8 cellular contexts compared by ENCODE assay signal in the genomic region with DNA sequence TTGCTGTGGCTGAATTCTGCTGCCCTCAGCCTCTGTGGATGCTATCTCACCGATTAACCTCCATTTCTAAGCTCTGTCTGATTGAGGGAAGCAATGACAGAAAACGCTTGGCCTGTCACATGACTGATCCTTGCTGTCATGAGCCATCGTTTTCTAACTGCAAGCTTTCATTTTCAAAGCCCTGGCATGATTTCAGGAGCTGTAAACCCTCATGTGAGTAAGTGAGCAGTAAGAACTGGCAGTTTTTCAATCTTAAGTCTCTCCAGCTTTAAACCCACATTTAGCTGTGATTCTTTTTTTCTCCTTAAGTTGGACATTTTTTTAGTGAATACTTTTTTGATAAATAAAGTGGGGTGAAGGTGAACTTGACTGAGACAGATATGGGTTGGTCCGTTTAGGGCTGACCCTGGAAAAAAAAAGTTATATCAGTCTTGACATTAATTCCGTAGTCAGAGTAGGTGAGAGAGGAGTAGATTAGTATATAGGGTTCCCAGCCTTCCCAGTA.
A peak's percentile ranks its signal among the peaks of the same experiment; 100 is the strongest.
DNase-seq lines count a peak whose midpoint lies in the region; ATAC-seq and TF ChIP-seq lines count a peak whose summit lies in the region.

No MANE protein-coding gene starts in this region.

- no peaks in the 10 kb centered on the region for H3K27me3 ChIP-seq in foreskin keratinocyte

- no peak overlapping the region for H3K27ac Mint-ChIP-seq in immature natural killer cell
- no peak overlapping the region for H3K27ac Mint-ChIP-seq in endothelial cell (ENCODE audit: unreplicated experiment)

- no peaks in the 10 kb centered on the region for H3K4me1 ChIP-seq in foreskin keratinocyte

- H3K4me3 Mint-ChIP-seq in immature natural killer cell (no peak overlapping the region), endothelial cell (ENCODE audit: unreplicated experiment) (no peak overlapping the region)

- CTCF ChIA-PET in RWPE1 (lab: Yijun Ruan, JAX) = no interaction called here

- ATAC-seq in foreskin keratinocyte = peak; percentile 88
- no peak for ATAC-seq in GM18517 (IDR thresholded peaks at IDR 0.05; ENCODE audit: unreplicated experiment)
- ATAC-seq in GM21619 (IDR thresholded peaks at IDR 0.05; ENCODE audit: unreplicated experiment) = no peak

- peaks cover 0 to 1% (median 0%) of the 10 kb centered on the region in 6 donors for H3K9me3 Mint-ChIP-seq in immature natural killer cell
- no peaks in the 10 kb centered on the region for H3K9me3 Mint-ChIP-seq in endothelial cell (ENCODE audit: unreplicated experiment)

- H3K36me3 Mint-ChIP-seq in immature natural killer cell = no peaks in the 10 kb centered on the region
- no peaks in the 10 kb centered on the region for H3K36me3 Mint-ChIP-seq in endothelial cell (ENCODE audit: low read depth, unreplicated experiment)

- H3K27ac ChIP-seq in RWPE1 (no peak overlapping the region), foreskin keratinocyte (no peak overlapping the region)

- TF ChIP-seq CTCF in RWPE1 (conservative IDR thresholded peaks at IDR 0.05; ENCODE audit: low read depth) (no peak), foreskin keratinocyte (conservative IDR thresholded peaks at IDR 0.05) (no peak), endothelial cell (IDR thresholded peaks at IDR 0.05; ENCODE audit: unreplicated experiment) (no peak)

- POLR2A ChIA-PET in RWPE1 (lab: Yijun Ruan, JAX; ENCODE audit: low non-redundant PET) = no interaction called here

- H3K4me1 Mint-ChIP-seq in immature natural killer cell (no peaks in the 10 kb centered on the region), endothelial cell (ENCODE audit: unreplicated experiment) (no peaks in the 10 kb centered on the region)

- DNase-seq in EH (ENCODE audit: low read depth) = peak; percentile 96
- DNase-seq in RWPE1 (ENCODE audit: low spot score) = peak; percentile 32
- DNase-seq in foreskin keratinocyte = peak; percentile 40 to 75
- peak; percentile 62 for DNase-seq in putamen (ENCODE audit: low spot score)
- no peak for DNase-seq in immature natural killer cell
- no peak for DNase-seq in endothelial cell (ENCODE audit: low spot score)

- H3K27me3 Mint-ChIP-seq in immature natural killer cell (ENCODE audit: low read depth in 3 of 3) (peaks cover 2 to 6% (median 5%) of the 10 kb centered on the region in 3 donors), endothelial cell (ENCODE audit: unreplicated experiment) (peaks cover 2% of the 10 kb centered on the region)

Comparison
In these comparisons a context has a peak if more than half of its experiments do, and no peak if none do; other contexts are left out.
1. DNase-seq: peak in EH (single experiment), RWPE1 (single experiment), foreskin keratinocyte (2 of 2) and putamen (single experiment); none in immature natural killer cell (0 of 3) and endothelial cell (single experiment).